1 cellular context compared by ENCODE assay signal in the genomic region with DNA sequence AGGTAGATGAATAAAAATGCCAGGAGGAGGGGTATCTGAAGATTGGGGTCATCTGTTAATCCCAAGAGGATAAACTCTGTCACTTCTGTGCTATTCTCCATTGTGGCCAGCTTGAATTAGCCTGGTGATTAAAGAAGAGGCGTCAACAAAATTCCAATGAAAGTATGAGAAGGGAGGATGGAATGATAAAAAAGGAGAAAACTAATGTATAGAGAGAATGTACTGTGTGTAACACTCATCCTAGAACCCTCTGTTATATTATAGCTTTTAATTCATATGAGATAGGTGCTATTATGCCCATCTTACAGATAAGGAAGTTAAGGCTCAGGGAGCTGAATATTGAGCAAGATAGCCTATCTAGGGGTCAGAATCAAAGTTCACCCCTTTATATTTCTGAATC.
TF ChIP-seq lines count a peak whose summit lies in the region.

A gene (minus strand): TSS at position 101 of the 400 bp plus-strand sequence. CDS start 0 bp downstream, at position 101.

TF ChIP-seq in GM12878, 131 proteins besides CTCF, POLR2A, EP300 and RAD21:
- no peak for TF ChIP-seq NR2C1 (IDR thresholded peaks at IDR 0.05)
- TF ChIP-seq YBX1 (IDR thresholded peaks at IDR 0.05) = no peak
- no peak for TF ChIP-seq NFIC (IDR thresholded peaks at IDR 0.05; ENCODE audit: low read depth, low read length)
- TF ChIP-seq ZNF622 (IDR thresholded peaks at IDR 0.05) = no peak
- no peak for TF ChIP-seq MEF2B (IDR thresholded peaks at IDR 0.05; ENCODE audit: partially characterized antibody, poor library complexity, severe bottlenecking)
- no peak for TF ChIP-seq EED (IDR thresholded peaks at IDR 0.05; ENCODE audit: low read depth)
